ENCODE assay signal across 26 cellular contexts in genomic region chr19:27779953-27780352, GRCh38.
A peak's percentile ranks its signal among the peaks of the same experiment; 100 is the strongest.
DNase-seq lines count a peak whose midpoint lies in the region; ATAC-seq, FAIRE-seq and TF ChIP-seq lines count a peak whose summit lies in the region.
"Had no signal": no experiment of that assay in that cellular context is flagged by ENCODE, and none has a peak within 500 bp of the region (broad histone marks: within the 10 kb centered on the region; RNA-seq: fewer than 3 reads in every experiment).

No MANE protein-coding gene starts in this region.

- FAIRE-seq in A549 (lab: Jason Lieb, UNC) (peak; percentile 91), GM12878 (lab: Jason Lieb, UNC) (no peak)
- FAIRE-seq: A204.1, GM18507 had no signal

- RAD21 ChIA-PET in GM12878 (lab: Charles Lee; ENCODE audit: unreplicated experiment) = no interaction called here

- in situ Hi-C loops in GM12878 (cut with MboI) = loop anchor here (25.0 kb wide), 1 partner anchor 1432 kb away; the partner anchor contains the start of gene UQCRFS1

- CTCF ChIA-PET in A549 (lab: Yijun Ruan, JAX) = interaction anchor here (0.8 kb wide), 1 partner anchor 12 kb away, joined by 3 read pairs; no protein-coding TSS in a partner anchor
- CTCF ChIA-PET in GM12878 (lab: Yijun Ruan, JAX) = no interaction called here
- CTCF ChIA-PET in RWPE1 (lab: Yijun Ruan, JAX) = no interaction called here

- TF ChIP-seq POLR2A in A549 (IDR thresholded peaks at IDR 0.05; ENCODE audit: low read length) (no peak), GM12878 (IDR thresholded peaks at IDR 0.05; ENCODE audit: low read depth, low read length) (no peak), GM18505 (IDR thresholded peaks at IDR 0.05; ENCODE audit: borderline replicate concordance, extremely low read depth, insufficient read depth, insufficient read length) (no peak)

- H3K27ac ChIP-seq in A549 (no peak overlapping the region), HL-60 (replicated peaks) (peak overlapping the region; percentile 94), OCI-LY1 (ENCODE audit: low read depth, low read length, poor library complexity, severe bottlenecking) (peak overlapping the region; percentile 91), GM12878 (ENCODE audit: control insufficient read depth, insufficient read depth) (no peak overlapping the region), RWPE1 (no peak overlapping the region)
- H3K27ac ChIP-seq: left ventricle myocardium inferior, psoas muscle, vagina, WERI-Rb-1 had no signal

- POLR2A ChIA-PET in A549 (lab: Yijun Ruan, JAX) = no interaction called here
- POLR2A ChIA-PET in GM12878 (lab: Charles Lee) = no interaction called here
- POLR2A ChIA-PET in RWPE1 (lab: Yijun Ruan, JAX; ENCODE audit: low non-redundant PET) = no interaction called here

- ATAC-seq in A549 (no peak), GM12878 (peak; percentile 76), GM18505 (IDR thresholded peaks at IDR 0.05; ENCODE audit: unreplicated experiment) (no peak)
- ATAC-seq: psoas muscle, T-cell had no signal

- no peak for TF ChIP-seq EP300 in A549 (IDR thresholded peaks at IDR 0.05)
- no peak for TF ChIP-seq EP300 in GM12878 (IDR thresholded peaks at IDR 0.05; ENCODE audit: borderline replicate concordance in 1 of 2, control insufficient read depth in 1 of 2, low read depth in 2 of 2, low read length in 2 of 2)

- H3K27me3 ChIP-seq in HL-60 (ENCODE audit: insufficient read depth, poor library complexity, severe bottlenecking) = no peaks in the 10 kb centered on the region
- H3K27me3 ChIP-seq in OCI-LY1 (ENCODE audit: insufficient read depth, low read length) = no peaks in the 10 kb centered on the region
- no peaks in the 10 kb centered on the region for H3K27me3 ChIP-seq in GM12878 (replicated peaks in 1 of 2; ENCODE audit: control insufficient read depth in 2 of 2, insufficient read depth in 2 of 2, low read length in 1 of 2)
- H3K27me3 ChIP-seq: vagina had no signal

- no peaks in the 10 kb centered on the region for H3K9me2 ChIP-seq in OCI-LY1 (ENCODE audit: low read depth, low read length)

- DNase-seq in A549 (ENCODE audit: low read depth in 1 of 2, low spot score in 1 of 2) (no peak), HL-60 (ENCODE audit: low read depth in 1 of 2, low spot score in 1 of 2) (peak; percentile 45 to 53), GM12878 (ENCODE audit: low read depth, low spot score) (no peak), RWPE1 (ENCODE audit: low spot score) (no peak), H4 (ENCODE audit: low spot score) (no peak)
- DNase-seq in activated effector memory CD4-positive, alpha-beta T cell treated with Interleukin-2 at 50 U/mL for 16 hours = no peak
- DNase-seq: activated CD4-positive, alpha-beta T cell treated with anti-CD3 and anti-CD28 coated beads, Interleukin-2, amount 50 U/mL, for 4 hours; activated naive CD4-positive, alpha-beta T cell treated with Interleukin-2 at 50 U/mL for 16 hours; activated T-cell treated with anti-CD3 and anti-CD28 coated beads for 4 hours; aorta; CD4-positive, CD25-positive, alpha-beta regulatory T cell; DMS79 treated with DMSO at 0.1 percent for 48 hours; effector CD8-positive, alpha-beta T cell; HFFc6; left ventricle myocardium inferior; NCI-H1694; psoas muscle; stimulated activated CD4-positive, alpha-beta T cell treated with anti-CD3 and anti-CD28 coated beads, Interleukin-2, amount 100 ng/mL, for 48 hours; T-cell; WERI-Rb-1 had no signal

- H3K9ac ChIP-seq in OCI-LY1 (ENCODE audit: low read length) = peak overlapping the region; percentile 64
- H3K9ac ChIP-seq in GM12878 (ENCODE audit: control insufficient read depth, insufficient read depth, low read length) = no peak overlapping the region

- TF ChIP-seq RAD21 in A549 (conservative IDR thresholded peaks at IDR 0.05 in 1 of 2, IDR thresholded peaks at IDR 0.05 in 1 of 2) (no peak), GM12878 (IDR thresholded peaks at IDR 0.05; ENCODE audit: insufficient read depth, low read depth, low read length) (no peak)

- H3K36me3 ChIP-seq in OCI-LY1 (ENCODE audit: insufficient read depth, low read length) = no peaks in the 10 kb centered on the region; the same call in 1 of the 2 replicates
- no peaks in the 10 kb centered on the region for H3K36me3 ChIP-seq in GM12878 (ENCODE audit: control insufficient read depth in 2 of 2, insufficient read depth in 2 of 2, low read length in 1 of 2)
- H3K36me3 ChIP-seq: vagina had no signal

- H3K9me3 ChIP-seq in A549 = peaks cover 82% of the 10 kb centered on the region
- H3K9me3 ChIP-seq in OCI-LY1 (ENCODE audit: low read length) = no peaks in the 10 kb centered on the region
- H3K9me3 ChIP-seq in GM12878 (replicated peaks; ENCODE audit: control insufficient read depth, insufficient read depth, low read length) = no peaks in the 10 kb centered on the region; the same call in 1 of the 3 replicates
- H3K9me3 ChIP-seq: left ventricle myocardium inferior, psoas muscle, vagina had no signal

- no TSS peak for BruUV-seq in GM12878 (replicated peaks; lab: Mats Ljungman, UMichigan)

- H3K4me3 ChIP-seq in A549 (no peak overlapping the region), HL-60 (replicated peaks; ENCODE audit: insufficient read depth, low read length) (no peak overlapping the region), OCI-LY1 (ENCODE audit: low read depth, low read length, poor library complexity, severe bottlenecking) (peak overlapping the region; percentile 49), GM12878 (no peak overlapping the region)
- H3K4me3 ChIP-seq: left ventricle myocardium inferior, psoas muscle, skin epidermis, vagina had no signal

- 94% methylated on average over 1 of the region's 1 CpG for WGBS in A549 (ENCODE audit: missing lambda C conversion rate)
- 30% methylated on average over 1 of the region's 1 CpG for WGBS in GM12878 (ENCODE audit: insufficient coverage, insufficient replicate concordance, low lambda C conversion rate, missing lambda C conversion rate)

- H3K4me2 ChIP-seq in A549 (no peak overlapping the region), OCI-LY1 (ENCODE audit: low read length) (peak overlapping the region; percentile 78), GM12878 (ENCODE audit: control insufficient read depth, insufficient read depth) (no peak overlapping the region)

- SMC1A ChIA-PET in GM12878 (lab: Charles Lee; ENCODE audit: uncharacterized antibody, unreplicated experiment) = interaction anchor here (1.0 kb wide), 1 partner anchor 118 kb away, joined by 3 read pairs; no protein-coding TSS in a partner anchor

- H2AFZ ChIP-seq in OCI-LY1 (ENCODE audit: low read length) = no peak overlapping the region
- H2AFZ ChIP-seq in GM12878 (ENCODE audit: control insufficient read depth, low read depth, low read length) = no peak overlapping the region

- H3K4me1 ChIP-seq in A549 = no peaks in the 10 kb centered on the region
- H3K4me1 ChIP-seq in OCI-LY1 (ENCODE audit: insufficient read depth, low read length, severe bottlenecking) = peaks cover 32% of the 10 kb centered on the region
- H3K4me1 ChIP-seq in GM12878 (ENCODE audit: control insufficient read depth, insufficient read depth, low read length) = no peaks in the 10 kb centered on the region
- H3K4me1 ChIP-seq: left ventricle myocardium inferior, psoas muscle, vagina had no signal

- H3F3A ChIP-seq in OCI-LY1 (ENCODE audit: insufficient read depth, low read length) = no peaks in the 10 kb centered on the region

- TF ChIP-seq CTCF in A549 (IDR thresholded peaks at IDR 0.05) (no peak), HL-60 (IDR thresholded peaks at IDR 0.05; ENCODE audit: insufficient read depth, low read length) (no peak), OCI-LY1 (IDR thresholded peaks at IDR 0.05; ENCODE audit: low read length) (no peak), GM12878 (IDR thresholded peaks at IDR 0.05 in 2 of 3, conservative IDR thresholded peaks at IDR 0.05 in 1 of 3; ENCODE audit: control insufficient read depth in 2 of 3, extremely low read depth in 1 of 3, insufficient read depth in 1 of 3, low read depth in 3 of 3, low read length in 3 of 3) (no peak), RWPE1 (conservative IDR thresholded peaks at IDR 0.05; ENCODE audit: low read depth) (no peak)

- peaks cover 12% of the 10 kb centered on the region for H3K79me2 ChIP-seq in OCI-LY1 (ENCODE audit: insufficient read depth, low read length)
- no peaks in the 10 kb centered on the region for H3K79me2 ChIP-seq in GM12878 (ENCODE audit: control insufficient read depth, insufficient read depth, low read length)

- H4K20me1 ChIP-seq in OCI-LY1 (ENCODE audit: insufficient read depth, low read length) (no peaks in the 10 kb centered on the region), GM12878 (ENCODE audit: control insufficient read depth, insufficient read depth) (no peaks in the 10 kb centered on the region)

- intact Hi-C loops in GM12878 (cut with micrococcal nuclease; ENCODE audit: unreplicated experiment) = no loop called here

TF ChIP-seq in A549, 52 proteins besides CTCF, POLR2A, EP300 and RAD21 (continues in another document):
- TF ChIP-seq CHD4 (IDR thresholded peaks at IDR 0.05; ENCODE audit: borderline replicate concordance) = no peak
- TF ChIP-seq, protein P1, sequence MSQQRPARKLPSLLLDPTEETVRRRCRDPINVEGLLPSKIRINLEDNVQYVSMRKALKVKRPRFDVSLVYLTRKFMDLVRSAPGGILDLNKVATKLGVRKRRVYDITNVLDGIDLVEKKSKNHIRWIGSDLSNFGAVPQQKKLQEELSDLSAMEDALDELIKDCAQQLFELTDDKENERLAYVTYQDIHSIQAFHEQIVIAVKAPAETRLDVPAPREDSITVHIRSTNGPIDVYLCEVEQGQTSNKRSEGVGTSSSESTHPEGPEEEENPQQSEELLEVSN (IDR thresholded peaks at IDR 0.05; ENCODE audit: borderline replicate concordance, low read depth) = no peak
- TF ChIP-seq ZNF302 (CRISPR knock-in tag; IDR thresholded peaks at IDR 0.05) = no peak

TF ChIP-seq in GM12878, 131 proteins besides CTCF, POLR2A, EP300 and RAD21:
- TF ChIP-seq ZNF384 (IDR thresholded peaks at IDR 0.05; ENCODE audit: borderline replicate concordance, low read depth, low read length) (peak; percentile 8; the same call in 1 of the 2 replicates), LARP7 (IDR thresholded peaks at IDR 0.05) (no peak), RAD51 (IDR thresholded peaks at IDR 0.05) (no peak), SPI1 (IDR thresholded peaks at IDR 0.05; ENCODE audit: borderline replicate concordance, insufficient read depth, low read depth, low read length) (peak; percentile 34; the same call in 1 of the 2 replicates)

Comparison
In these comparisons a context has a peak if more than half of its experiments do, and no peak if none do; other contexts are left out.
1. DNase-seq: peak in HL-60 (2 of 2); none in A549 (0 of 2), GM12878 (single experiment), RWPE1 (single experiment), activated effector memory CD4-positive, alpha-beta T cell treated with Interleukin-2 at 50 U/mL for 16 hours (single experiment) and H4 (single experiment).
2. H3K27ac ChIP-seq: peak in HL-60 (single experiment) and OCI-LY1 (single experiment); none in A549 (0 of 2), GM12878 (single experiment) and RWPE1 (single experiment).